Comparison of ENCODE assay signal across 20 cellular contexts in genomic region chr2:113823729-113824595, GRCh38.
"Had no signal": no experiment of that assay in that cellular context is flagged by ENCODE, and none has a peak within 500 bp of the region (broad histone marks: within the 10 kb centered on the region; RNA-seq: fewer than 3 reads in every experiment).

No MANE protein-coding gene starts in this region.

- H3K4me3 ChIP-seq: esophagus squamous epithelium, gastroesophageal sphincter, heart left ventricle, hepatocyte, left lung, prostate gland, skin epidermis, transverse colon, upper lobe of right lung, uterus had no signal

- ATAC-seq: effector memory CD8-positive, alpha-beta T cell; gastroesophageal sphincter; heart left ventricle; left lung; naive thymus-derived CD8-positive, alpha-beta T cell; right cardiac atrium; stimulated activated naive B cell treated with anti-CD40 and anti-IgM and Interleukin-4, amounts not matched to agents 10 μg/mL and 1 μg/mL and 100 μg/mL, for 72 hours; upper lobe of right lung had no signal

- DNase-seq: cortex of kidney; effector memory CD8-positive, alpha-beta T cell; erythroblast; esophagus squamous epithelium; heart left ventricle; kidney; left lung; naive thymus-derived CD8-positive, alpha-beta T cell; nephron progenitor cell; right cardiac atrium; stimulated activated CD4-positive, alpha-beta T cell treated with anti-CD3 and anti-CD28 coated beads, Interleukin-15, amount 100 ng/mL, for 24 hours; stimulated activated CD4-positive, alpha-beta T cell treated with anti-CD3 and anti-CD28 coated beads, Interleukin-2, amount 100 ng/mL, for 48 hours; stimulated activated naive B cell treated with anti-CD40 and anti-IgM and Interleukin-4, amounts not matched to agents 10 μg/mL and 1 μg/mL and 100 μg/mL, for 72 hours; transverse colon; upper lobe of right lung; uterus had no signal

- H3K27ac ChIP-seq: esophagus squamous epithelium, gastroesophageal sphincter, heart left ventricle, hepatocyte, left lung, prostate gland, transverse colon, upper lobe of right lung, uterus had no signal

- H3K36me3 ChIP-seq: esophagus squamous epithelium, gastroesophageal sphincter, heart left ventricle, left lung, prostate gland, transverse colon, upper lobe of right lung, uterus had no signal

- H3K27me3 ChIP-seq: esophagus squamous epithelium, gastroesophageal sphincter, heart left ventricle, hepatocyte, left lung, transverse colon, upper lobe of right lung, uterus had no signal

- H3K4me1 ChIP-seq: gastroesophageal sphincter, left lung, prostate gland, upper lobe of right lung had no signal

- H3K9me3 ChIP-seq: esophagus squamous epithelium, gastroesophageal sphincter, heart left ventricle, left lung, prostate gland, transverse colon, upper lobe of right lung, uterus had no signal
